In genomic region chr9:97038551-97038908, GRCh38 we compare ENCODE assay signal across 7 cellular contexts. TPM values are rescaled to one million over a fixed set of nuclear protein-coding genes. Genes with fewer than 3 reads are reported as not detected.
A peak's percentile ranks its signal among the peaks of the same experiment; 100 is the strongest.
DNase-seq lines count a peak whose midpoint lies in the region; ATAC-seq and TF ChIP-seq lines count a peak whose summit lies in the region.

No MANE protein-coding gene starts in this region.

- peaks cover 5% of the 10 kb centered on the region for H3K4me1 ChIP-seq in RWPE2 (ENCODE audit: insufficient read depth, poor library complexity, severe bottlenecking)
- H3K4me1 ChIP-seq in smooth muscle cell (ENCODE audit: low read depth): no peaks in the 10 kb centered on the region

- H4K20me1 ChIP-seq in smooth muscle cell (ENCODE audit: low read depth): no peaks in the 10 kb centered on the region

- H3K27ac ChIP-seq in RWPE2 (ENCODE audit: poor library complexity, severe bottlenecking) (peak overlapping the region; percentile 35), smooth muscle cell (ENCODE audit: low read depth) (no peak overlapping the region), caudate nucleus (ENCODE audit: low read depth, low read length) (no peak overlapping the region)

- H3F3A ChIP-seq in smooth muscle cell (ENCODE audit: low read depth): no peaks in the 10 kb centered on the region

- no peaks in the 10 kb centered on the region for H3K9me3 ChIP-seq in RWPE2 (ENCODE audit: severe bottlenecking)
- H3K9me3 ChIP-seq in smooth muscle cell (replicated peaks; ENCODE audit: low read depth): no peaks in the 10 kb centered on the region

- DNase-seq in RWPE2 (ENCODE audit: low spot score) (no peak), glomerular visceral epithelial cell (ENCODE audit: extremely low spot score) (peak; percentile 9), smooth muscle cell (lab: John Stamatoyannopoulos, UW; ENCODE audit: unreplicated experiment) (no peak), caudate nucleus (lab: John Stamatoyannopoulos, UW) (no peak)

- WGBS in smooth muscle cell (ENCODE audit: low lambda C conversion rate): under 1% methylated on average over 28 of the region's 35 CpGs

- H3K36me3 ChIP-seq in RWPE2 (ENCODE audit: low read depth) (peaks cover 41% of the 10 kb centered on the region), smooth muscle cell (ENCODE audit: low read depth) (no peaks in the 10 kb centered on the region)

- H3K79me2 ChIP-seq in smooth muscle cell (ENCODE audit: low read depth): no peaks in the 10 kb centered on the region

- H3K4me3 ChIP-seq in RWPE2 (ENCODE audit: severe bottlenecking) (peak overlapping the region; percentile 63), smooth muscle cell (peak overlapping the region; percentile 61)

- H3K9ac ChIP-seq in smooth muscle cell (ENCODE audit: low read depth): no peak overlapping the region

- H3K4me2 ChIP-seq in smooth muscle cell: peak overlapping the region; percentile 88

- no peaks in the 10 kb centered on the region for H3K27me3 ChIP-seq in RWPE2 (ENCODE audit: insufficient read depth, poor library complexity, severe bottlenecking)
- peaks cover 6% of the 10 kb centered on the region for H3K27me3 ChIP-seq in smooth muscle cell (ENCODE audit: low read depth)

- TF ChIP-seq CTCF in RWPE2 (IDR thresholded peaks at IDR 0.05; ENCODE audit: poor library complexity, severe bottlenecking) (no peak), smooth muscle cell (IDR thresholded peaks at IDR 0.05; ENCODE audit: borderline replicate concordance, insufficient read depth, poor library complexity, severe bottlenecking) (no peak)

- ATAC-seq in GM21717 (IDR thresholded peaks at IDR 0.05; ENCODE audit: unreplicated experiment): peak; percentile 13
- peak; percentile 40 for ATAC-seq in RWPE2 (ENCODE audit: low read depth)
- ATAC-seq in HG03025 (IDR thresholded peaks at IDR 0.05; ENCODE audit: low FRiP score, unreplicated experiment): no peak
- ATAC-seq in GM19463 (IDR thresholded peaks at IDR 0.05; ENCODE audit: unreplicated experiment): no peak

- peak overlapping the region; percentile 90 for H2AFZ ChIP-seq in smooth muscle cell (ENCODE audit: low read depth)

RNA-seq across cellular contexts. Expression of gene CTSV, which starts 0.4 kb away (rescaled TPM):
- total RNA-seq in smooth muscle cell: 21.6 and 29.4 TPM in 2 replicates
- 4.5 and 25.3 TPM in 2 replicates for polyA plus RNA-seq in smooth muscle cell

Comparison
In these comparisons a context has a peak if more than half of its experiments do, and no peak if none do; other contexts are left out.
1. ATAC-seq: peak in GM21717 (single experiment) and RWPE2 (single experiment); none in HG03025 (single experiment) and GM19463 (single experiment).